Comparison of ENCODE assay signal across 9 cellular contexts in the genomic region with DNA sequence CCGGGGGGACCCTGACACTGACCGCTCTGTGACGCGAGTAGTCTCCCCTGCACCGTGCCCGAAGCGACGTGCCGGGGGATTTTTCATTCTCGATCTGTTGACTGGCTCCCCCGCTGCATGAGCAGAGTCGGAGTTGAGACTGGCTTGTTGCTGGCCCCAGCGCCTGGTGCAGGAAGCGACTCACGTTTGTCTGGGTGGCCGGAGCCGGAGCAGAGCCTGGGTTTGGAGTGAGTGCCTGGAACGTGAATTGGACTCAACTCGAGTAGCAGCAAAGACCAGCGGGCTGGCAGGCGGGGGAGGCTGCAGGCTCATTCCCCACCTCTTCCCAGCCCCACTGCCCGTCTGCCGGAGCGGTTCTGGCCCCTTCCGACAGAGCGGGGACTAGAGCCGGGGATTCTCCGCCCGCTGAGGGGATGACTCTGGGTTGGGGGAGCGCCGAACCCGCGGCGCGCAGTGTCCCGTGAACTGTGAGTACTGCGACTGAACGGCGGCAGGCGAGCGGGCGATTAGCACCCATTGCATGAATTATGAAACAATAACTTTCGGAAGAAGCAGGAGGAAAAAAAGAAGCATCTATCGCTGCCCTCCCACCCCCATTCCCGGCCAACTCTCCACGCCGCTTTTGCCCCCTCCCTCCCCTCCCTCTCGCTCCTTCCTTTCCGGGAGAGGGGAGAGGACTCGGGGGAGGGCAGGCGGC. TPM values are rescaled to one million over a fixed set of nuclear protein-coding genes. Genes with fewer than 3 reads are reported as not detected.
DNase-seq lines count a peak whose midpoint lies in the region; ATAC-seq and TF ChIP-seq lines count a peak whose summit lies in the region.
"Had no signal": no experiment of that assay in that cellular context is flagged by ENCODE, and none has a peak within 500 bp of the region (broad histone marks: within the 10 kb centered on the region; RNA-seq: fewer than 3 reads in every experiment).

No MANE protein-coding gene starts in this region.

- POLR2A ChIA-PET in MCF 10A (lab: Yijun Ruan, JAX): interaction anchor here (0.6 to 2.0 kb wide), 4 partner anchors 9 to 1499 kb away, joined by 3 to 5 read pairs (median 4); no protein-coding TSS in a partner anchor

- no peaks in the 10 kb centered on the region for H4K20me1 ChIP-seq in KMS-11 (ENCODE audit: insufficient read depth)
- peaks cover 32% of the 10 kb centered on the region for H4K20me1 ChIP-seq in smooth muscle cell (ENCODE audit: low read depth)

- no peaks in the 10 kb centered on the region for H3K79me2 ChIP-seq in KMS-11 (ENCODE audit: insufficient read depth, low read depth)
- H3K79me2 ChIP-seq in smooth muscle cell (ENCODE audit: low read depth): peaks cover 41% of the 10 kb centered on the region

- TF ChIP-seq CTCF in KMS-11 (conservative IDR thresholded peaks at IDR 0.05; ENCODE audit: low read depth, low read length) (no peak), MCF 10A (IDR thresholded peaks at IDR 0.05; ENCODE audit: unreplicated experiment) (no peak), smooth muscle cell (IDR thresholded peaks at IDR 0.05; ENCODE audit: borderline replicate concordance, insufficient read depth, poor library complexity, severe bottlenecking) (no peak)

- peak overlapping the region; percentile 86 for H3K4me2 ChIP-seq in KMS-11
- peak overlapping the region; percentile 91 for H3K4me2 ChIP-seq in smooth muscle cell

- H3K27ac Mint-ChIP-seq in CD4-positive, CD25-positive, alpha-beta regulatory T cell: no peak overlapping the region
- peak overlapping the region; percentile 78 for H3K27ac Mint-ChIP-seq in MCF 10A (ENCODE audit: low read depth, unreplicated experiment)
- H3K27ac Mint-ChIP-seq in immature natural killer cell: no peak overlapping the region

- no peak overlapping the region for H3K27ac ChIP-seq in CD4-positive, CD25-positive, alpha-beta regulatory T cell (ENCODE audit: insufficient read depth, low read length, poor library complexity, severe bottlenecking)
- H3K27ac ChIP-seq in KMS-11 (no peak overlapping the region), smooth muscle cell (ENCODE audit: low read depth) (peak overlapping the region; percentile 21)

- no peak for ATAC-seq in CD4-positive, CD25-positive, alpha-beta regulatory T cell (ENCODE audit: low read depth in 2 of 2)
- ATAC-seq in GM19035 (IDR thresholded peaks at IDR 0.05; ENCODE audit: unreplicated experiment): no peak
- ATAC-seq in GM18870 (IDR thresholded peaks at IDR 0.05; ENCODE audit: unreplicated experiment): no peak

- peak overlapping the region; percentile 86 for H2AFZ ChIP-seq in KMS-11 (ENCODE audit: low read depth)
- H2AFZ ChIP-seq in smooth muscle cell (ENCODE audit: low read depth): peak overlapping the region; percentile 87

- no peaks in the 10 kb centered on the region for H3K36me3 ChIP-seq in CD4-positive, CD25-positive, alpha-beta regulatory T cell (ENCODE audit: control insufficient read depth, insufficient read depth, low read length)
- H3K36me3 ChIP-seq in KMS-11 (ENCODE audit: insufficient read depth) (no peaks in the 10 kb centered on the region), smooth muscle cell (ENCODE audit: low read depth) (no peaks in the 10 kb centered on the region)

- no peaks in the 10 kb centered on the region for H3K36me3 Mint-ChIP-seq in CD4-positive, CD25-positive, alpha-beta regulatory T cell
- H3K36me3 Mint-ChIP-seq in MCF 10A (ENCODE audit: insufficient read depth, unreplicated experiment) (no peaks in the 10 kb centered on the region), immature natural killer cell (peaks cover 0 to 11% (median 0%) of the 10 kb centered on the region in 3 donors)

- WGBS in smooth muscle cell (ENCODE audit: low lambda C conversion rate): under 1% methylated on average over 43 of the region's 51 CpGs

- H3K9me3 ChIP-seq in CD4-positive, CD25-positive, alpha-beta regulatory T cell (ENCODE audit: control insufficient read depth in 2 of 2, low read length in 2 of 2): no peaks in the 10 kb centered on the region
- no peaks in the 10 kb centered on the region for H3K9me3 ChIP-seq in smooth muscle cell (replicated peaks; ENCODE audit: low read depth)

- peaks cover 0 to 12% (median 1%) of the 10 kb centered on the region in 7 donors for H3K9me3 Mint-ChIP-seq in CD4-positive, CD25-positive, alpha-beta regulatory T cell
- H3K9me3 Mint-ChIP-seq in MCF 10A (ENCODE audit: unreplicated experiment) (no peaks in the 10 kb centered on the region), immature natural killer cell (peaks cover 8 to 38% (median 18%) of the 10 kb centered on the region in 6 donors)

- DNase-seq in CD4-positive, CD25-positive, alpha-beta regulatory T cell: no peak
- DNase-seq in MCF 10A (ENCODE audit: unreplicated experiment): peak; percentile 64
- no peak for DNase-seq in immature natural killer cell
- peak; percentile 65 for DNase-seq in smooth muscle cell (lab: John Stamatoyannopoulos, UW; ENCODE audit: unreplicated experiment)
- no peak for DNase-seq in activated gamma-delta T cell treated with Interleukin-2 at 50 U/mL for 16 hours

- H3K4me1 ChIP-seq in CD4-positive, CD25-positive, alpha-beta regulatory T cell (ENCODE audit: control insufficient read depth, insufficient read depth, low read length, poor library complexity, severe bottlenecking): peaks cover 6% of the 10 kb centered on the region
- H3K4me1 ChIP-seq in KMS-11 (ENCODE audit: low read depth, poor library complexity, severe bottlenecking): peaks cover 2% of the 10 kb centered on the region
- peaks cover 25% of the 10 kb centered on the region for H3K4me1 ChIP-seq in smooth muscle cell (ENCODE audit: low read depth)

- peaks cover 47% of the 10 kb centered on the region for H3K27me3 Mint-ChIP-seq in CD4-positive, CD25-positive, alpha-beta regulatory T cell
- H3K27me3 Mint-ChIP-seq in MCF 10A (ENCODE audit: insufficient read depth, unreplicated experiment) (no peaks in the 10 kb centered on the region), immature natural killer cell (ENCODE audit: low read depth in 3 of 3) (peaks cover 9 to 28% (median 25%) of the 10 kb centered on the region in 3 donors)

- peaks cover 14% of the 10 kb centered on the region for H3K27me3 ChIP-seq in CD4-positive, CD25-positive, alpha-beta regulatory T cell (ENCODE audit: control insufficient read depth, insufficient read depth, low read length)
- H3K27me3 ChIP-seq in KMS-11 (ENCODE audit: insufficient read depth, low read depth) (no peaks in the 10 kb centered on the region), smooth muscle cell (ENCODE audit: low read depth) (no peaks in the 10 kb centered on the region)

- H3F3A ChIP-seq in smooth muscle cell (ENCODE audit: low read depth): peaks cover 4% of the 10 kb centered on the region

- intact Hi-C loops in MCF 10A (cut with micrococcal nuclease): no loop called here

- H3K4me3 ChIP-seq in CD4-positive, CD25-positive, alpha-beta regulatory T cell (ENCODE audit: low read depth, low read length): no peak overlapping the region
- H3K4me3 ChIP-seq in KMS-11 (IDR thresholded peaks at IDR 0.05; ENCODE audit: insufficient read depth, low read depth, low read length) (no peak overlapping the region), smooth muscle cell (peak overlapping the region; percentile 69)

- BruUV-seq in MCF 10A (replicated peaks; lab: Mats Ljungman, UMichigan): no TSS peak

- H3K9ac ChIP-seq in KMS-11: no peak overlapping the region
- H3K9ac ChIP-seq in smooth muscle cell (ENCODE audit: low read depth): peak overlapping the region; percentile 47

- CTCF ChIA-PET in MCF 10A (lab: Yijun Ruan, JAX): no interaction called here

- H3K4me3 Mint-ChIP-seq in CD4-positive, CD25-positive, alpha-beta regulatory T cell: peak overlapping the region; percentile 8 to 68 (median 42)
- H3K4me3 Mint-ChIP-seq in MCF 10A (ENCODE audit: unreplicated experiment) (peak overlapping the region; percentile 75), immature natural killer cell (peak overlapping the region; percentile 30 to 72 (median 65))

- H3K4me1 Mint-ChIP-seq in CD4-positive, CD25-positive, alpha-beta regulatory T cell: peaks cover 0 to 24% (median 4%) of the 10 kb centered on the region in 4 donors
- peaks cover 19% of the 10 kb centered on the region for H3K4me1 Mint-ChIP-seq in MCF 10A (ENCODE audit: insufficient read depth, unreplicated experiment)
- peaks cover 25 to 28% of the 10 kb centered on the region in 2 donors for H3K4me1 Mint-ChIP-seq in immature natural killer cell

RNA-seq across cellular contexts. Expression of gene PCDH7, which starts 0.6 kb away (rescaled TPM):
- not detected for total RNA-seq in CD4-positive, CD25-positive, alpha-beta regulatory T cell
- not detected for polyA plus RNA-seq in CD4-positive, CD25-positive, alpha-beta regulatory T cell
- total RNA-seq in MCF 10A (2022) (3.6 and 5.6 TPM in 2 replicates), smooth muscle cell (35.5 and 35.7 TPM in 2 replicates)
- polyA plus RNA-seq in immature natural killer cell (not detected), smooth muscle cell (12.3 and 25.5 TPM in 2 replicates)
- total RNA-seq: mononuclear cell had no signal

Comparison
In these comparisons a context has a peak if more than half of its experiments do, and no peak if none do; other contexts are left out.
1. DNase-seq: peak in MCF 10A (single experiment) and smooth muscle cell (single experiment); none in CD4-positive, CD25-positive, alpha-beta regulatory T cell (0 of 3), immature natural killer cell (0 of 3) and activated gamma-delta T cell treated with Interleukin-2 at 50 U/mL for 16 hours (single experiment).
2. Peak in every context shown above with its lines, with median percentiles within 50 percentile points of each other: H3K4me3 Mint-ChIP-seq.